In the genomic region with DNA sequence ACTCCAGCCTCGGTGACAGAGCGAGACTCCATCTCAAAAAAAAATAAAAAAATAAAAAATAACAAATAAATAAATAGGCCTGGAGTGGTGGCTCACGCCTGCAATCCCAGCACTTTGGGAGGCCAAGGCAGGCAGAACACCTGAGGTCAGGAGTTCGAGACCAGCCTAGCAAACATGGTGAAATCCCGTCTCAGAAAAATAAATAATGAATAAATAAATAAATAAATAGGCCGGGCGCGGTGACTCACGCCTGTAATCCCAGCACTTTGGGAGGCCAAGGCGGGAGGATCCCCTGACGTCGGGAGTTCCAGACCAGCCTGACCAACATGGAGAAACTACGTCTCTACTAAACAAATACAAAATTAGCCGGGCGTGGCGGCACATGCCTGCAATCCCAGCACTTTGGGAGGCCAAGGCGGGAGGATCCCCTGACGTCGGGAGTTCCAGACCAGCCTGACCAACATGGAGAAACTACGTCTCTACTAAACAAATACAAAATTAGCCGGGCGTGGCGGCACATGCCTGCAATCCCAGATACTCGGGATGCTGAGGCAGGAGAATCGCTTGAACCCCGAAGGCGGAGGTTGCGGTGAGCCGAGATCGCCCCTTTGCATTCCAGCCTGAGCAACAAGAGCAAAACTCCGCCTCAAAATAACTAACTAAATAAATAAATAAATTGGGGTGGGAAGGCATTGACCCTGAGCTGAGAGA, we compare ENCODE assay signal across 6 cellular contexts. TPM values are rescaled to one million over a fixed set of nuclear protein-coding genes. Genes with fewer than 3 reads are reported as not detected.
DNase-seq lines count a peak whose midpoint lies in the region; TF ChIP-seq lines count a peak whose summit lies in the region.
"Not testable (repeated sequence)": the region's sequence is repeated elsewhere in the genome, so short reads cannot be mapped to it uniquely, and the experiment has no call there.

No MANE protein-coding gene starts in this region.

- H3K27me3 Mint-ChIP-seq in HFFc6 (ENCODE audit: insufficient read depth): peaks cover 45% of the 10 kb centered on the region
- H3K27me3 Mint-ChIP-seq in activated CD4-positive, alpha-beta T cell treated with anti-CD3 and anti-CD28 coated beads, Interleukin-2, amount 10 ng/mL, durations not matched to agents 24 days and 14 days; type B pancreatic cell: not testable (repeated sequence)
- H3K27me3 Mint-ChIP-seq in immature natural killer cell (ENCODE audit: low read depth in 3 of 3): peaks cover 28 to 51% (median 37%) of the 10 kb centered on the region in 3 donors

- H3K36me3 Mint-ChIP-seq in HFFc6 (ENCODE audit: low read depth) (peaks cover 47% of the 10 kb centered on the region), immature natural killer cell (peaks cover 18 to 19% (median 18%) of the 10 kb centered on the region in 3 donors), type B pancreatic cell (peaks cover 30% of the 10 kb centered on the region)
- peaks cover 41% of the 10 kb centered on the region for H3K36me3 Mint-ChIP-seq in activated CD4-positive, alpha-beta T cell treated with anti-CD3 and anti-CD28 coated beads, Interleukin-2, amount 10 ng/mL, durations not matched to agents 24 days and 14 days (ENCODE audit: low read depth)

- H3K4me1 Mint-ChIP-seq in HFFc6 (ENCODE audit: low read depth): peaks cover 51% of the 10 kb centered on the region
- peaks cover 39% of the 10 kb centered on the region for H3K4me1 Mint-ChIP-seq in activated CD4-positive, alpha-beta T cell treated with anti-CD3 and anti-CD28 coated beads, Interleukin-2, amount 10 ng/mL, durations not matched to agents 24 days and 14 days
- H3K4me1 Mint-ChIP-seq in immature natural killer cell: peaks cover 40 to 44% of the 10 kb centered on the region in 2 donors
- H3K4me1 Mint-ChIP-seq in type B pancreatic cell (ENCODE audit: unreplicated experiment): peaks cover 58% of the 10 kb centered on the region

- H3K27me3 ChIP-seq in ovary: not testable (repeated sequence)

- H3K4me3 Mint-ChIP-seq in HFFc6 (peak overlapping the region; percentile 100), immature natural killer cell (peak overlapping the region; percentile 99 to 100 (median 99)), type B pancreatic cell (peak overlapping the region; percentile 99)
- peak overlapping the region; percentile 100 for H3K4me3 Mint-ChIP-seq in activated CD4-positive, alpha-beta T cell treated with anti-CD3 and anti-CD28 coated beads, Interleukin-2, amount 10 ng/mL, durations not matched to agents 24 days and 14 days

- H3K36me3 ChIP-seq in ovary: not testable (repeated sequence)

- peak overlapping the region; percentile 46 for H3K27ac ChIP-seq in caudate nucleus (ENCODE audit: low read depth, low read length)
- H3K27ac ChIP-seq in ovary: peak overlapping the region; percentile 83 to 99

- H3K4me3 ChIP-seq in ovary: peak overlapping the region; percentile 97

- TF ChIP-seq EP300 in ovary (IDR thresholded peaks at IDR 0.05): not testable (repeated sequence)

- H3K27ac Mint-ChIP-seq in HFFc6 (peak overlapping the region; percentile 100), immature natural killer cell (peak overlapping the region; percentile 99 to 100 (median 99)), type B pancreatic cell (peak overlapping the region; percentile 100)
- H3K27ac Mint-ChIP-seq in activated CD4-positive, alpha-beta T cell treated with anti-CD3 and anti-CD28 coated beads, Interleukin-2, amount 10 ng/mL, durations not matched to agents 24 days and 14 days: peak overlapping the region; percentile 100

- intact Hi-C loops in activated CD4-positive, alpha-beta T cell treated with anti-CD3 and anti-CD28 coated beads, Interleukin-2, amount 10 ng/mL, durations not matched to agents 24 days and 14 days (cut with micrococcal nuclease): loop anchor here (1.0 to 5.0 kb wide), 3 partner anchors 12 to 247 kb away; a partner anchor contains a TSS
- intact Hi-C loops in ovary (cut with DNase I): loop anchor here in 2 of 4 donors (2.0 to 10.0 kb wide), 2 partner anchors 29 to 93 kb away; a partner anchor contains a TSS

- TF ChIP-seq POLR2A in ovary (IDR thresholded peaks at IDR 0.05): not testable (repeated sequence)

- DNase-seq in HFFc6; activated CD4-positive, alpha-beta T cell treated with anti-CD3 and anti-CD28 coated beads, Interleukin-2, amount 10 ng/mL, durations not matched to agents 24 days and 14 days; caudate nucleus (lab: John Stamatoyannopoulos, UW); immature natural killer cell; type B pancreatic cell (ENCODE audit: extremely low spot score, unreplicated experiment): not testable (repeated sequence)
- DNase-seq in ovary: peak in 2 of 5 donors; percentile 51 to 56

- not testable (repeated sequence) for H3K9me3 ChIP-seq in ovary

- TF ChIP-seq CTCF in HFFc6 (IDR thresholded peaks at IDR 0.05); ovary (IDR thresholded peaks at IDR 0.05); type B pancreatic cell (conservative IDR thresholded peaks at IDR 0.05): not testable (repeated sequence)

- peaks cover 23% of the 10 kb centered on the region for H3K9me3 Mint-ChIP-seq in HFFc6
- not testable (repeated sequence) for H3K9me3 Mint-ChIP-seq in activated CD4-positive, alpha-beta T cell treated with anti-CD3 and anti-CD28 coated beads, Interleukin-2, amount 10 ng/mL, durations not matched to agents 24 days and 14 days; immature natural killer cell; type B pancreatic cell

- 63 to 81% (median 68%) methylated on average over 31 of the region's 31 CpGs for WGBS in ovary, 3 donors

- peaks cover 20% of the 10 kb centered on the region for H3K4me1 ChIP-seq in ovary (ENCODE audit: insufficient read depth)

RNA-seq across cellular contexts. Expression of a gene that starts 0.6 kb away (rescaled TPM):
- 10 to 100 TPM; 70.2 to 97.3 (median 89.6) TPM for total RNA-seq in HFFc6 (2021; fragmentation: NEBNext Ultra II Directional; extraction: Animal tissue kit (Norgen Biotek cat#: 25700))
- 40.5 and 42.1 TPM in 2 replicates for total RNA-seq in activated CD4-positive, alpha-beta T cell treated with anti-CD3 and anti-CD28 coated beads, Interleukin-2, amount 10 ng/mL, durations not matched to agents 24 days and 14 days
- polyA plus RNA-seq in immature natural killer cell: 100 to 1,000 TPM in 1 of 3 donors, 10 to 100 TPM in 2; 41.7 to 149 (median 48.8) TPM
- total RNA-seq in ovary: 100 to 1,000 TPM in 1 of 7 donors, 10 to 100 TPM in 6; 22.8 to 156 (median 40.1) TPM
- 10 to 100 TPM; 63.2 to 66.2 TPM for polyA plus RNA-seq in ovary
- total RNA-seq in type B pancreatic cell (ENCODE audit: low replicate concordance): 57.5 and 161 TPM in 2 replicates

RNA-seq across cellular contexts. Expression of a gene that starts 3.2 kb away (rescaled TPM):
- 10 to 100 TPM in 4 of 6 experiments, 1 to 10 TPM in 2; 7.7 to 15.1 (median 13.2) TPM for total RNA-seq in HFFc6 (2021; fragmentation: NEBNext Ultra II Directional; extraction: Animal tissue kit (Norgen Biotek cat#: 25700))
- total RNA-seq in activated CD4-positive, alpha-beta T cell treated with anti-CD3 and anti-CD28 coated beads, Interleukin-2, amount 10 ng/mL, durations not matched to agents 24 days and 14 days: 1.8 and 1.9 TPM in 2 replicates
- 1 to 10 TPM; 3.0 to 5.9 (median 4.8) TPM for polyA plus RNA-seq in immature natural killer cell
- 10 to 100 TPM; 18.3 to 96.5 (median 52.7) TPM for total RNA-seq in ovary
- polyA plus RNA-seq in ovary: 10 to 100 TPM; 18.8 to 50.9 TPM
- 15.8 and 45.4 TPM in 2 replicates for total RNA-seq in type B pancreatic cell (ENCODE audit: low replicate concordance)

RNA-seq across cellular contexts. Expression of a gene that starts 26.9 kb away (rescaled TPM):
- total RNA-seq in HFFc6 (2021; fragmentation: NEBNext Ultra II Directional; extraction: Animal tissue kit (Norgen Biotek cat#: 25700)): under 1 TPM in 1 of 6 experiments, not detected in 5; 0.38 TPM
- not detected in 2 replicates for total RNA-seq in activated CD4-positive, alpha-beta T cell treated with anti-CD3 and anti-CD28 coated beads, Interleukin-2, amount 10 ng/mL, durations not matched to agents 24 days and 14 days
- polyA plus RNA-seq in immature natural killer cell (not detected), ovary (under 1 TPM; 0.35 to 0.40 TPM)
- total RNA-seq in ovary (1 to 10 TPM in 5 of 7 donors, not detected in 2; 1.8 to 3.3 (median 2.5) TPM), type B pancreatic cell (ENCODE audit: low replicate concordance) (not detected in 2 replicates)

RNA-seq across cellular contexts. Expression of a gene that starts 28.5 kb away (rescaled TPM):
- 100 to 1,000 TPM; 129 to 160 (median 152) TPM for total RNA-seq in HFFc6 (2021; fragmentation: NEBNext Ultra II Directional; extraction: Animal tissue kit (Norgen Biotek cat#: 25700))
- 116 and 117 TPM in 2 replicates for total RNA-seq in activated CD4-positive, alpha-beta T cell treated with anti-CD3 and anti-CD28 coated beads, Interleukin-2, amount 10 ng/mL, durations not matched to agents 24 days and 14 days
- polyA plus RNA-seq in immature natural killer cell: 100 to 1,000 TPM in 1 of 3 donors, 10 to 100 TPM in 2; 76.7 to 219 (median 89.7) TPM
- 100 to 1,000 TPM; 128 to 249 (median 189) TPM for total RNA-seq in ovary
- 100 to 1,000 TPM; 141 to 230 TPM for polyA plus RNA-seq in ovary
- 202 and 205 TPM in 2 replicates for total RNA-seq in type B pancreatic cell (ENCODE audit: low replicate concordance)

RNA-seq across cellular contexts. Expression of a gene that starts 35.3 kb away (rescaled TPM):
- total RNA-seq in HFFc6 (2021; fragmentation: NEBNext Ultra II Directional; extraction: Animal tissue kit (Norgen Biotek cat#: 25700)): 1 to 10 TPM; 2.9 to 10.0 (median 8.9) TPM
- total RNA-seq in activated CD4-positive, alpha-beta T cell treated with anti-CD3 and anti-CD28 coated beads, Interleukin-2, amount 10 ng/mL, durations not matched to agents 24 days and 14 days: 0.44 and 0.47 TPM in 2 replicates
- polyA plus RNA-seq in immature natural killer cell: not detected
- total RNA-seq in ovary: 10 to 100 TPM; 22.9 to 82.8 (median 46.1) TPM
- 10 to 100 TPM; 10.6 to 78.7 TPM for polyA plus RNA-seq in ovary
- total RNA-seq in type B pancreatic cell (ENCODE audit: low replicate concordance): 9.4 and 12.9 TPM in 2 replicates
